1 cellular context compared by ENCODE assay signal in genomic region chr4:153344131-153345010, GRCh38.
TF ChIP-seq lines count a peak whose summit lies in the region.

A gene with protein sequence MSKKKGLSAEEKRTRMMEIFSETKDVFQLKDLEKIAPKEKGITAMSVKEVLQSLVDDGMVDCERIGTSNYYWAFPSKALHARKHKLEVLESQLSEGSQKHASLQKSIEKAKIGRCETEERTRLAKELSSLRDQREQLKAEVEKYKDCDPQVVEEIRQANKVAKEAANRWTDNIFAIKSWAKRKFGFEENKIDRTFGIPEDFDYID (plus strand): TSS chr4:153344688. CDS start chr4:153344738, 50 bp downstream.

TF ChIP-seq in K562, 482 proteins besides CTCF, POLR2A, EP300 and RAD21 (continued from another document and continues in another):
- no peak for TF ChIP-seq RHOXF2B (CRISPR knock-in tag; conservative IDR thresholded peaks at IDR 0.05)
- no peak for TF ChIP-seq NELFE (IDR thresholded peaks at IDR 0.05; ENCODE audit: insufficient read depth, insufficient read length)
- no peak for TF ChIP-seq NEUROD1 (IDR thresholded peaks at IDR 0.05; ENCODE audit: borderline replicate concordance, low read depth, low read length, partially characterized antibody)
- no peak for TF ChIP-seq ZNF644 (tag; IDR thresholded peaks at IDR 0.05; ENCODE audit: low read depth)
- no peak for TF ChIP-seq WHSC1 (IDR thresholded peaks at IDR 0.05; ENCODE audit: low read length)
- TF ChIP-seq GATA2 (CRISPR knock-in tag; IDR thresholded peaks at IDR 0.05): no peak
- TF ChIP-seq ZNF197 (CRISPR knock-in tag; IDR thresholded peaks at IDR 0.05; ENCODE audit: low read depth): no peak
- TF ChIP-seq FIP1L1 (IDR thresholded peaks at IDR 0.05; ENCODE audit: low read depth, low read length, poor library complexity, severe bottlenecking): peak; percentile 95
- TF ChIP-seq NR2C2 (CRISPR knock-in tag; IDR thresholded peaks at IDR 0.05): no peak
- TF ChIP-seq NR2C2 (tag; IDR thresholded peaks at IDR 0.05): no peak
- TF ChIP-seq CEBPG (CRISPR knock-in tag; IDR thresholded peaks at IDR 0.05): no peak
- TF ChIP-seq CEBPG (tag; conservative IDR thresholded peaks at IDR 0.05 in 1 of 2, IDR thresholded peaks at IDR 0.05 in 1 of 2): no peak
- TF ChIP-seq, protein P1, sequence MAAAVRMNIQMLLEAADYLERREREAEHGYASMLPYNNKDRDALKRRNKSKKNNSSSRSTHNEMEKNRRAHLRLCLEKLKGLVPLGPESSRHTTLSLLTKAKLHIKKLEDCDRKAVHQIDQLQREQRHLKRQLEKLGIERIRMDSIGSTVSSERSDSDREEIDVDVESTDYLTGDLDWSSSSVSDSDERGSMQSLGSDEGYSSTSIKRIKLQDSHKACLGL (CRISPR knock-in tag; IDR thresholded peaks at IDR 0.05; ENCODE audit: borderline replicate concordance, poor library complexity, severe bottlenecking): no peak
- peak; percentile 9 for TF ChIP-seq RBM25 (IDR thresholded peaks at IDR 0.05; ENCODE audit: low read depth, low read length, severe bottlenecking)
- TF ChIP-seq DIDO1 (tag; IDR thresholded peaks at IDR 0.05; ENCODE audit: low read depth): no peak
- no peak for TF ChIP-seq ZZZ3 (IDR thresholded peaks at IDR 0.05)
- no peak for TF ChIP-seq ZNF668 (CRISPR knock-in tag; IDR thresholded peaks at IDR 0.05)
- no peak for TF ChIP-seq KLF6 (CRISPR knock-in tag; IDR thresholded peaks at IDR 0.05; ENCODE audit: borderline replicate concordance)
- no peak for TF ChIP-seq FOSL1 (tag; conservative IDR thresholded peaks at IDR 0.05)
- TF ChIP-seq, protein P2, sequence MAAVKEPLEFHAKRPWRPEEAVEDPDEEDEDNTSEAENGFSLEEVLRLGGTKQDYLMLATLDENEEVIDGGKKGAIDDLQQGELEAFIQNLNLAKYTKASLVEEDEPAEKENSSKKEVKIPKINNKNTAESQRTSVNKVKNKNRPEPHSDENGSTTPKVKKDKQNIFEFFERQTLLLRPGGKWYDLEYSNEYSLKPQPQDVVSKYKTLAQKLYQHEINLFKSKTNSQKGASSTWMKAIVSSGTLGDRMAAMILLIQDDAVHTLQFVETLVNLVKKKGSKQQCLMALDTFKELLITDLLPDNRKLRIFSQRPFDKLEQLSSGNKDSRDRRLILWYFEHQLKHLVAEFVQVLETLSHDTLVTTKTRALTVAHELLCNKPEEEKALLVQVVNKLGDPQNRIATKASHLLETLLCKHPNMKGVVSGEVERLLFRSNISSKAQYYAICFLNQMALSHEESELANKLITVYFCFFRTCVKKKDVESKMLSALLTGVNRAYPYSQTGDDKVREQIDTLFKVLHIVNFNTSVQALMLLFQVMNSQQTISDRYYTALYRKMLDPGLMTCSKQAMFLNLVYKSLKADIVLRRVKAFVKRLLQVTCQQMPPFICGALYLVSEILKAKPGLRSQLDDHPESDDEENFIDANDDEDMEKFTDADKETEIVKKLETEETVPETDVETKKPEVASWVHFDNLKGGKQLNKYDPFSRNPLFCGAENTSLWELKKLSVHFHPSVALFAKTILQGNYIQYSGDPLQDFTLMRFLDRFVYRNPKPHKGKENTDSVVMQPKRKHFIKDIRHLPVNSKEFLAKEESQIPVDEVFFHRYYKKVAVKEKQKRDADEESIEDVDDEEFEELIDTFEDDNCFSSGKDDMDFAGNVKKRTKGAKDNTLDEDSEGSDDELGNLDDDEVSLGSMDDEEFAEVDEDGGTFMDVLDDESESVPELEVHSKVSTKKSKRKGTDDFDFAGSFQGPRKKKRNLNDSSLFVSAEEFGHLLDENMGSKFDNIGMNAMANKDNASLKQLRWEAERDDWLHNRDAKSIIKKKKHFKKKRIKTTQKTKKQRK (IDR thresholded peaks at IDR 0.05; ENCODE audit: borderline replicate concordance, low read depth, low read length): no peak
- peak; percentile 37; the same call in 1 of the 2 replicates for TF ChIP-seq HMGXB4 (CRISPR knock-in tag; IDR thresholded peaks at IDR 0.05)
- TF ChIP-seq MXI1 (IDR thresholded peaks at IDR 0.05; ENCODE audit: low read depth, low read length): no peak; the same call in 1 of the 2 replicates
- no peak for TF ChIP-seq CBX2 (IDR thresholded peaks at IDR 0.05; ENCODE audit: insufficient read depth, low read length, poor library complexity, severe bottlenecking)
- TF ChIP-seq, protein P3, sequence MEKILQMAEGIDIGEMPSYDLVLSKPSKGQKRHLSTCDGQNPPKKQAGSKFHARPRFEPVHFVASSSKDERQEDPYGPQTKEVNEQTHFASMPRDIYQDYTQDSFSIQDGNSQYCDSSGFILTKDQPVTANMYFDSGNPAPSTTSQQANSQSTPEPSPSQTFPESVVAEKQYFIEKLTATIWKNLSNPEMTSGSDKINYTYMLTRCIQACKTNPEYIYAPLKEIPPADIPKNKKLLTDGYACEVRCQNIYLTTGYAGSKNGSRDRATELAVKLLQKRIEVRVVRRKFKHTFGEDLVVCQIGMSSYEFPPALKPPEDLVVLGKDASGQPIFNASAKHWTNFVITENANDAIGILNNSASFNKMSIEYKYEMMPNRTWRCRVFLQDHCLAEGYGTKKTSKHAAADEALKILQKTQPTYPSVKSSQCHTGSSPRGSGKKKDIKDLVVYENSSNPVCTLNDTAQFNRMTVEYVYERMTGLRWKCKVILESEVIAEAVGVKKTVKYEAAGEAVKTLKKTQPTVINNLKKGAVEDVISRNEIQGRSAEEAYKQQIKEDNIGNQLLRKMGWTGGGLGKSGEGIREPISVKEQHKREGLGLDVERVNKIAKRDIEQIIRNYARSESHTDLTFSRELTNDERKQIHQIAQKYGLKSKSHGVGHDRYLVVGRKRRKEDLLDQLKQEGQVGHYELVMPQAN (IDR thresholded peaks at IDR 0.05; ENCODE audit: borderline replicate concordance): peak; percentile 81; the same call in 1 of the 2 replicates
- no peak for TF ChIP-seq JUNB (CRISPR knock-in tag; conservative IDR thresholded peaks at IDR 0.05)
- TF ChIP-seq TGIF2 (CRISPR knock-in tag; IDR thresholded peaks at IDR 0.05): 0 out of 2 replicates have a peak, but pooled peaks have one; percentile 19
- TF ChIP-seq ADNP (tag; IDR thresholded peaks at IDR 0.05): no peak
- TF ChIP-seq MYBL2 (IDR thresholded peaks at IDR 0.05; ENCODE audit: low read depth): peak; percentile 50; the same call in 1 of the 2 replicates
- TF ChIP-seq MYBL2 (CRISPR knock-in tag; IDR thresholded peaks at IDR 0.05; ENCODE audit: borderline replicate concordance): no peak; the same call in 1 of the 2 replicates
- no peak for TF ChIP-seq GTF2E2 (tag; IDR thresholded peaks at IDR 0.05)
- TF ChIP-seq ELF1 (tag; IDR thresholded peaks at IDR 0.05): 0 out of 2 replicates have a peak, but pooled peaks have one; percentile 12
- TF ChIP-seq RBFOX2 (IDR thresholded peaks at IDR 0.05; ENCODE audit: low read depth, low read length): peak; percentile 99
- TF ChIP-seq ZNF695 (CRISPR knock-in tag; IDR thresholded peaks at IDR 0.05): no peak
- no peak for TF ChIP-seq ZNF445 (CRISPR knock-in tag; IDR thresholded peaks at IDR 0.05; ENCODE audit: low read depth)
- TF ChIP-seq MTA3 (IDR thresholded peaks at IDR 0.05; ENCODE audit: borderline replicate concordance): no peak
- peak; percentile 12; the same call in 1 of the 2 replicates for TF ChIP-seq ZNF766 (CRISPR knock-in tag; conservative IDR thresholded peaks at IDR 0.05)
- TF ChIP-seq YY1 (IDR thresholded peaks at IDR 0.05; ENCODE audit: borderline replicate concordance in 1 of 3, control insufficient read depth in 1 of 3, extremely low read depth in 1 of 3, insufficient read depth in 3 of 3, insufficient read length in 1 of 3, insufficient replicate concordance in 2 of 3, low read depth in 1 of 3, low read length in 2 of 3): peak in 2 of 3 experiments; percentile 75 to 77
- TF ChIP-seq NFYB (IDR thresholded peaks at IDR 0.05; ENCODE audit: extremely low read depth, insufficient read length): no peak
- TF ChIP-seq ZNF253 (CRISPR knock-in tag; conservative IDR thresholded peaks at IDR 0.05): no peak
- TF ChIP-seq SIN3B (IDR thresholded peaks at IDR 0.05; ENCODE audit: low read depth): peak; percentile 63; the same call in 1 of the 2 replicates
- peak; percentile 72; the same call in 1 of the 2 replicates for TF ChIP-seq SP1 (CRISPR knock-in tag; IDR thresholded peaks at IDR 0.05)
- peak; percentile 31; the same call in 1 of the 2 replicates for TF ChIP-seq ESRRA (IDR thresholded peaks at IDR 0.05; ENCODE audit: borderline replicate concordance, low read depth)
- TF ChIP-seq SIX5 (IDR thresholded peaks at IDR 0.05; ENCODE audit: borderline replicate concordance in 1 of 2, insufficient read depth in 1 of 2, low read depth in 1 of 2, low read length in 2 of 2): no peak
- TF ChIP-seq NCOR1 (IDR thresholded peaks at IDR 0.05): peak; percentile 48; the same call in 1 of the 2 replicates
- TF ChIP-seq, protein P4, sequence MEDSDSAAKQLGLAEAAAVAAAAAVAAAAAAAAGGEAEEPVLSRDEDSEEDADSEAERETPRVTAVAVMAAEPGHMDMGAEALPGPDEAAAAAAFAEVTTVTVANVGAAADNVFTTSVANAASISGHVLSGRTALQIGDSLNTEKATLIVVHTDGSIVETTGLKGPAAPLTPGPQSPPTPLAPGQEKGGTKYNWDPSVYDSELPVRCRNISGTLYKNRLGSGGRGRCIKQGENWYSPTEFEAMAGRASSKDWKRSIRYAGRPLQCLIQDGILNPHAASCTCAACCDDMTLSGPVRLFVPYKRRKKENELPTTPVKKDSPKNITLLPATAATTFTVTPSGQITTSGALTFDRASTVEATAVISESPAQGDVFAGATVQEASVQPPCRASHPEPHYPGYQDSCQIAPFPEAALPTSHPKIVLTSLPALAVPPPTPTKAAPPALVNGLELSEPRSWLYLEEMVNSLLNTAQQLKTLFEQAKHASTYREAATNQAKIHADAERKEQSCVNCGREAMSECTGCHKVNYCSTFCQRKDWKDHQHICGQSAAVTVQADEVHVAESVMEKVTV (CRISPR knock-in tag; IDR thresholded peaks at IDR 0.05): peak; percentile 54
- TF ChIP-seq POU5F1 (IDR thresholded peaks at IDR 0.05; ENCODE audit: borderline replicate concordance, low read depth, low read length, partially characterized antibody): no peak
- TF ChIP-seq, protein P5, sequence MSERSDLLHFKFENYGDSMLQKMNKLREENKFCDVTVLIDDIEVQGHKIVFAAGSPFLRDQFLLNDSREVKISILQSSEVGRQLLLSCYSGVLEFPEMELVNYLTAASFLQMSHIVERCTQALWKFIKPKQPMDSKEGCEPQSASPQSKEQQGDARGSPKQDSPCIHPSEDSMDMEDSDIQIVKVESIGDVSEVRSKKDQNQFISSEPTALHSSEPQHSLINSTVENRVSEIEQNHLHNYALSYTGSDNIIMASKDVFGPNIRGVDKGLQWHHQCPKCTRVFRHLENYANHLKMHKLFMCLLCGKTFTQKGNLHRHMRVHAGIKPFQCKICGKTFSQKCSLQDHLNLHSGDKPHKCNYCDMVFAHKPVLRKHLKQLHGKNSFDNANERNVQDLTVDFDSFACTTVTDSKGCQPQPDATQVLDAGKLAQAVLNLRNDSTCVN (CRISPR knock-in tag; IDR thresholded peaks at IDR 0.05): no peak
- TF ChIP-seq SFPQ (IDR thresholded peaks at IDR 0.05; ENCODE audit: low read depth, low read length): no peak
- peak; percentile 47 to 58 for TF ChIP-seq NRF1 (conservative IDR thresholded peaks at IDR 0.05 in 1 of 2, IDR thresholded peaks at IDR 0.05 in 1 of 2)
- TF ChIP-seq ZNF316 (IDR thresholded peaks at IDR 0.05): no peak
- TF ChIP-seq ZC3H4 (CRISPR knock-in tag; IDR thresholded peaks at IDR 0.05; ENCODE audit: borderline replicate concordance): no peak; the same call in 1 of the 2 replicates
- peak; percentile 52; the same call in 1 of the 2 replicates for TF ChIP-seq CTBP1 (IDR thresholded peaks at IDR 0.05; ENCODE audit: borderline replicate concordance)
- no peak for TF ChIP-seq GABPB2 (CRISPR knock-in tag; conservative IDR thresholded peaks at IDR 0.05)
- TF ChIP-seq, protein P6, sequence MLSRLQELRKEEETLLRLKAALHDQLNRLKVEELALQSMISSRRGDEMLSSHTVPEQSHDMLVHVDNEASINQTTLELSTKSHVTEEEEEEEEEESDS (CRISPR knock-in tag; IDR thresholded peaks at IDR 0.05): no peak
- no peak for TF ChIP-seq ESRRB (CRISPR knock-in tag; IDR thresholded peaks at IDR 0.05; ENCODE audit: borderline replicate concordance)
- peak; percentile 49 for TF ChIP-seq RBM22 (IDR thresholded peaks at IDR 0.05; ENCODE audit: low read depth, low read length, poor library complexity, severe bottlenecking)
- TF ChIP-seq HDAC1 (IDR thresholded peaks at IDR 0.05): peak in 1 of 2 experiments; percentile 97; a peak in 2 of 4 replicates
- TF ChIP-seq MAZ (CRISPR knock-in tag; conservative IDR thresholded peaks at IDR 0.05 in 1 of 2, IDR thresholded peaks at IDR 0.05 in 1 of 2): peak; percentile 77 to 89
- TF ChIP-seq ZFX (CRISPR knock-in tag; IDR thresholded peaks at IDR 0.05): peak; percentile 98
